ENCODE assay signal across 8 cellular contexts in genomic region chr9:120878188-120879130, GRCh38. TPM values are rescaled to one million over a fixed set of nuclear protein-coding genes. Genes with fewer than 3 reads are reported as not detected.
DNase-seq lines count a peak whose midpoint lies in the region; ATAC-seq and TF ChIP-seq lines count a peak whose summit lies in the region.

No MANE protein-coding gene starts in this region.

- no peak for TF ChIP-seq POLR2A in gastroesophageal sphincter (IDR thresholded peaks at IDR 0.05)

- ATAC-seq in gastroesophageal sphincter (no peak), HG03097 (IDR thresholded peaks at IDR 0.05; ENCODE audit: low FRiP score, unreplicated experiment) (no peak), HG03159 (IDR thresholded peaks at IDR 0.05; ENCODE audit: unreplicated experiment) (no peak)

- H3K27me3 ChIP-seq in SJCRH30, result no peaks in the 10 kb centered on the region
- no peaks in the 10 kb centered on the region for H3K27me3 ChIP-seq in gastroesophageal sphincter

- peak overlapping the region; percentile 74 for H3K4me3 ChIP-seq in SJCRH30
- H3K4me3 ChIP-seq in gastroesophageal sphincter, result peak overlapping the region in 1 of 2 donors; percentile 80

- WGBS in gastroesophageal sphincter (ENCODE audit: low coverage in 1 of 2), 2 donors, result 62 to 63% methylated on average over 3 to 5 of the region's 8 CpGs

- H3K4me1 ChIP-seq in SJCRH30 (peaks cover 9% of the 10 kb centered on the region; the same call in 1 of the 2 replicates), gastroesophageal sphincter (peaks cover 0 to 24% (median 11%) of the 10 kb centered on the region in 3 donors)

- H3K27ac ChIP-seq in SJCRH30 (no peak overlapping the region), gastroesophageal sphincter (peak overlapping the region in 3 of 4 donors; percentile 98 to 100 (median 98))

- no peak for TF ChIP-seq EP300 in gastroesophageal sphincter (IDR thresholded peaks at IDR 0.05)

- TF ChIP-seq CTCF in gastroesophageal sphincter (IDR thresholded peaks at IDR 0.05) (no peak), GM20000 (IDR thresholded peaks at IDR 0.05; ENCODE audit: extremely low read depth, missing control alignments) (no peak)

- peak; percentile 18 for DNase-seq in stimulated activated CD4-positive, alpha-beta T cell treated with anti-CD3 and anti-CD28 coated beads, Interleukin-4, amount 100 ng/mL, for 24 hours
- DNase-seq in stimulated activated CD4-positive, alpha-beta T cell treated with anti-CD3 and anti-CD28 coated beads, Interleukin-2, amount 100 ng/mL, for 24 hours, result no peak
- DNase-seq in SJCRH30, result peak in 1 of 2 experiments; percentile 20
- no peak for DNase-seq in retina
- no peak for DNase-seq in GM20000 (ENCODE audit: low spot score)

- no peaks in the 10 kb centered on the region for H3K9me3 ChIP-seq in SJCRH30 (replicated peaks)
- no peaks in the 10 kb centered on the region for H3K9me3 ChIP-seq in gastroesophageal sphincter

- H3K36me3 ChIP-seq in SJCRH30 (no peaks in the 10 kb centered on the region), gastroesophageal sphincter (peaks cover 0 to 15% of the 10 kb centered on the region in 2 donors)

RNA-seq across cellular contexts. Expression of gene PHF19, which starts 1.5 kb away (rescaled TPM):
- 20.2 and 24.1 TPM in 2 replicates for total RNA-seq in SJCRH30 (2014; rRNA removed; shearing (Covaris generic))
- 10 to 100 TPM; 27.0 to 82.5 (median 54.3) TPM for total RNA-seq in gastroesophageal sphincter

RNA-seq across cellular contexts. Expression of gene PSMD5, which starts 35.7 kb away (rescaled TPM):
- total RNA-seq in SJCRH30 (2014; rRNA removed; shearing (Covaris generic)), result 49.0 and 54.1 TPM in 2 replicates
- 10 to 100 TPM; 26.8 to 42.8 (median 33.2) TPM for total RNA-seq in gastroesophageal sphincter

RNA-seq across cellular contexts. Expression of gene TRAF1, which starts 48.1 kb away (rescaled TPM):
- total RNA-seq in SJCRH30 (2014; rRNA removed; shearing (Covaris generic)), result 0.25 and 0.26 TPM in 2 replicates
- total RNA-seq in gastroesophageal sphincter, result 10 to 100 TPM in 1 of 4 donors, 1 to 10 TPM in 3; 1.2 to 14.3 (median 7.1) TPM
